ENCODE assay signal across 11 cellular contexts in genomic region chr1:210123924-210124589, GRCh38.
DNase-seq lines count a peak whose midpoint lies in the region; ATAC-seq, FAIRE-seq and TF ChIP-seq lines count a peak whose summit lies in the region.
"Had no signal": no experiment of that assay in that cellular context is flagged by ENCODE, and none has a peak within 500 bp of the region (broad histone marks: within the 10 kb centered on the region; RNA-seq: fewer than 3 reads in every experiment).

No MANE protein-coding gene starts in this region.

- H3K4me1 ChIP-seq in keratinocyte (ENCODE audit: control insufficient read depth, extremely low read depth, insufficient read depth, low read length) = peaks cover 15% of the 10 kb centered on the region

- CTCF ChIA-PET in BJ (lab: Yijun Ruan, JAX) = interaction anchor here (0.6 kb wide), 1 partner anchor 237 kb away, joined by 3 read pairs; no protein-coding TSS in a partner anchor

- no peaks in the 10 kb centered on the region for H3K27me3 ChIP-seq in BJ (ENCODE audit: control insufficient read depth, insufficient read depth, low read length)
- H3K27me3 ChIP-seq in WERI-Rb-1 (ENCODE audit: insufficient read depth, low read depth, severe bottlenecking) = no peaks in the 10 kb centered on the region
- no peaks in the 10 kb centered on the region for H3K27me3 ChIP-seq in keratinocyte (ENCODE audit: control insufficient read depth, extremely low read depth, insufficient read depth, low read length)
- H3K27me3 ChIP-seq: hepatocyte had no signal

- H3K4me3 ChIP-seq in BJ (ENCODE audit: low read depth, low read length) = no peak overlapping the region
- H3K4me3 ChIP-seq in WERI-Rb-1 (ENCODE audit: low read depth, low read length) = no peak overlapping the region
- no peak overlapping the region for H3K4me3 ChIP-seq in keratinocyte (ENCODE audit: control insufficient read depth in 2 of 3, extremely low read depth in 1 of 3, insufficient read depth in 2 of 3, low read depth in 1 of 3, low read length in 3 of 3)
- H3K4me3 ChIP-seq: GM23338, hepatocyte had no signal

- dilution Hi-C loops in keratinocyte (cut with MboI; ENCODE audit: extremely low pct_ligation_motif_present, low sequenced_read_pairs) = no loop called here

- H3K79me2 ChIP-seq in keratinocyte (ENCODE audit: control insufficient read depth, insufficient read depth, low read length) = no peaks in the 10 kb centered on the region
- H3K79me2 ChIP-seq: hepatocyte had no signal

- POLR2A ChIA-PET in BJ (lab: Charles Lee) = no interaction called here

- TF ChIP-seq CTCF in BJ (IDR thresholded peaks at IDR 0.05; ENCODE audit: insufficient read depth, low read depth, low read length) = no peak
- no peak for TF ChIP-seq CTCF in WERI-Rb-1 (IDR thresholded peaks at IDR 0.05; ENCODE audit: low read depth, low read length)
- no peak for TF ChIP-seq CTCF in keratinocyte (optimal IDR thresholded peaks at IDR 0.05 in 1 of 3, IDR thresholded peaks at IDR 0.05 in 1 of 3, conservative IDR thresholded peaks at IDR 0.05 in 1 of 3; ENCODE audit: extremely low read depth in 1 of 3, insufficient read depth in 2 of 3, low read length in 3 of 3)

- peak overlapping the region; percentile 37 for H3K4me2 ChIP-seq in keratinocyte (ENCODE audit: control insufficient read depth, extremely low read depth, insufficient read depth, low read depth, low read length)
- H3K4me2 ChIP-seq: GM23338, hepatocyte had no signal

- H3K9ac ChIP-seq in keratinocyte (ENCODE audit: control insufficient read depth, extremely low read depth, insufficient read depth, low read length) = no peak overlapping the region

- H2AFZ ChIP-seq in keratinocyte (ENCODE audit: control insufficient read depth, low read length) = no peak overlapping the region
- H2AFZ ChIP-seq: GM23338, hepatocyte had no signal

- FAIRE-seq in keratinocyte (lab: Jason Lieb, UNC) = peak; percentile 5

- H3K27ac ChIP-seq in WERI-Rb-1 (peak overlapping the region; percentile 78), keratinocyte (ENCODE audit: control insufficient read depth, insufficient read depth, low read length) (no peak overlapping the region)
- H3K27ac ChIP-seq: hepatocyte had no signal

- ATAC-seq in HG03097 (IDR thresholded peaks at IDR 0.05; ENCODE audit: low FRiP score, unreplicated experiment) (no peak), GM18870 (IDR thresholded peaks at IDR 0.05; ENCODE audit: unreplicated experiment) (no peak)
- ATAC-seq: GM23338 had no signal

- DNase-seq in BJ (ENCODE audit: low read depth) (peak; percentile 32), HS-5 (ENCODE audit: low read depth) (peak; percentile 74), WERI-Rb-1 (no peak), keratinocyte (ENCODE audit: low read depth, low spot score) (no peak), superior temporal gyrus (ENCODE audit: extremely low spot score) (no peak)
- no peak for DNase-seq in stimulated activated CD4-positive, alpha-beta T cell treated with anti-CD3 and anti-CD28 coated beads, Interleukin-2, amount 100 ng/mL, for 48 hours
- DNase-seq: DMS79 treated with DMSO at 0.1 percent for 48 hours had no signal

- no peaks in the 10 kb centered on the region for H3K36me3 ChIP-seq in BJ (ENCODE audit: control insufficient read depth, insufficient read depth, low read length)
- H3K36me3 ChIP-seq in WERI-Rb-1 = no peaks in the 10 kb centered on the region
- no peaks in the 10 kb centered on the region for H3K36me3 ChIP-seq in keratinocyte (ENCODE audit: control insufficient read depth in 2 of 2, extremely low read depth in 1 of 2, insufficient read depth in 2 of 2, low read length in 2 of 2)

- no peaks in the 10 kb centered on the region for H3K9me1 ChIP-seq in keratinocyte (ENCODE audit: control insufficient read depth, extremely low read depth, insufficient read depth, low read length)

- H4K20me1 ChIP-seq in keratinocyte (ENCODE audit: control insufficient read depth, extremely low read depth, insufficient read depth, low read length) = no peaks in the 10 kb centered on the region

- no peaks in the 10 kb centered on the region for H3K9me3 ChIP-seq in WERI-Rb-1 (ENCODE audit: severe bottlenecking)
- H3K9me3 ChIP-seq in keratinocyte (ENCODE audit: control insufficient read depth, low read depth, low read length) = no peaks in the 10 kb centered on the region

Comparison
In these comparisons a context has a peak if more than half of its experiments do, and no peak if none do; other contexts are left out.
1. DNase-seq: peak in BJ (single experiment) and HS-5 (single experiment); none in WERI-Rb-1 (single experiment), keratinocyte (single experiment), superior temporal gyrus (single experiment) and stimulated activated CD4-positive, alpha-beta T cell treated with anti-CD3 and anti-CD28 coated beads, Interleukin-2, amount 100 ng/mL, for 48 hours (0 of 2).